22 cellular contexts compared by ENCODE assay signal in genomic region chr7:71488308-71488707, GRCh38.
DNase-seq lines count a peak whose midpoint lies in the region; ATAC-seq and TF ChIP-seq lines count a peak whose summit lies in the region.
"Had no signal": no experiment of that assay in that cellular context is flagged by ENCODE, and none has a peak within 500 bp of the region (broad histone marks: within the 10 kb centered on the region; RNA-seq: fewer than 3 reads in every experiment).

No MANE protein-coding gene starts in this region.

- WGBS in smooth muscle cell (ENCODE audit: low lambda C conversion rate), result 69% methylated on average over 2 of the region's 2 CpGs

- no peaks in the 10 kb centered on the region for H3K36me3 ChIP-seq in smooth muscle cell (ENCODE audit: low read depth)
- H3K36me3 ChIP-seq: BLaER1 treated with 17β-estradiol and CSF1 and Interleukin-3, amounts not matched to agents 10 nM and 100 nM; stomach; upper lobe of right lung had no signal

- DNase-seq in H4 (ENCODE audit: low spot score) (peak; percentile 50), SK-MEL-5 (ENCODE audit: low read depth, low spot score) (peak; percentile 42), fibroblast of the aortic adventitia (ENCODE audit: low read depth) (peak; percentile 21), smooth muscle cell (lab: John Stamatoyannopoulos, UW; ENCODE audit: unreplicated experiment) (no peak), NCI-H226 (no peak), NCI-H748 (lab: John Stamatoyannopoulos, UW; ENCODE audit: unreplicated experiment) (no peak)
- DNase-seq: activated CD4-positive, alpha-beta T cell treated with anti-CD3 and anti-CD28 coated beads, Interleukin-2, amount 10 ng/mL, durations not matched to agents 7 days and 5 days; activated CD8-positive, alpha-beta memory T cell treated with anti-CD3 and anti-CD28 coated beads, Interleukin-2, amount 50 U/mL, for 48 hours; amniotic stem cell; effector CD8-positive, alpha-beta T cell; hippocampal formation; natural killer cell; NCI-H2081 treated with DMSO at 0.1 percent for 48 hours; NCI-H526; SHP77 treated with DMSO at 0.1 percent for 48 hours; stomach; upper lobe of right lung had no signal

- H2AFZ ChIP-seq in smooth muscle cell (ENCODE audit: low read depth), result no peak overlapping the region
- H2AFZ ChIP-seq: parathyroid adenoma had no signal

- TF ChIP-seq CTCF in fibroblast of the aortic adventitia (IDR thresholded peaks at IDR 0.05; ENCODE audit: insufficient read depth, low read length) (no peak), smooth muscle cell (IDR thresholded peaks at IDR 0.05; ENCODE audit: borderline replicate concordance, insufficient read depth, poor library complexity, severe bottlenecking) (no peak)

- ATAC-seq in GM18861 (IDR thresholded peaks at IDR 0.05; ENCODE audit: unreplicated experiment) (no peak), GM19351 (IDR thresholded peaks at IDR 0.05; ENCODE audit: unreplicated experiment) (no peak)
- ATAC-seq: natural killer cell, upper lobe of right lung had no signal

- H3K4me3 ChIP-seq in fibroblast of the aortic adventitia (ENCODE audit: low read depth, low read length) (no peak overlapping the region), smooth muscle cell (no peak overlapping the region)
- H3K4me3 ChIP-seq: BLaER1 treated with 17β-estradiol and CSF1 and Interleukin-3, amounts not matched to agents 10 nM and 100 nM; stomach; upper lobe of right lung had no signal

- H3K4me1 ChIP-seq in smooth muscle cell (ENCODE audit: low read depth), result no peaks in the 10 kb centered on the region
- H3K4me1 ChIP-seq: BLaER1 treated with 17β-estradiol and CSF1 and Interleukin-3, amounts not matched to agents 10 nM and 100 nM; parathyroid adenoma; stomach; upper lobe of right lung had no signal

- no peaks in the 10 kb centered on the region for H4K20me1 ChIP-seq in smooth muscle cell (ENCODE audit: low read depth)
- H4K20me1 ChIP-seq: BLaER1 treated with 17β-estradiol and CSF1 and Interleukin-3, amounts not matched to agents 10 nM and 100 nM had no signal

- no peak overlapping the region for H3K9ac ChIP-seq in smooth muscle cell (ENCODE audit: low read depth)
- H3K9ac ChIP-seq: BLaER1 treated with 17β-estradiol and CSF1 and Interleukin-3, amounts not matched to agents 10 nM and 100 nM; parathyroid adenoma had no signal

- no peaks in the 10 kb centered on the region for H3F3A ChIP-seq in smooth muscle cell (ENCODE audit: low read depth)

- in situ Hi-C loops in SK-MEL-5 (cut with HindIII; ENCODE audit: low pct_unique_long_range_greater_than_20kb, low sequenced_read_pairs), result no loop called here

- H3K27ac ChIP-seq in smooth muscle cell (ENCODE audit: low read depth), result peak overlapping the region; percentile 90
- H3K27ac ChIP-seq: BLaER1 treated with 17β-estradiol and CSF1 and Interleukin-3, amounts not matched to agents 10 nM and 100 nM; HL-60; parathyroid adenoma; upper lobe of right lung had no signal

- no peaks in the 10 kb centered on the region for H3K79me2 ChIP-seq in smooth muscle cell (ENCODE audit: low read depth)
- H3K79me2 ChIP-seq: parathyroid adenoma had no signal

- H3K27me3 ChIP-seq in smooth muscle cell (ENCODE audit: low read depth), result no peaks in the 10 kb centered on the region
- H3K27me3 ChIP-seq: BLaER1 treated with 17β-estradiol and CSF1 and Interleukin-3, amounts not matched to agents 10 nM and 100 nM; stomach; upper lobe of right lung had no signal

- H3K9me3 ChIP-seq in smooth muscle cell (replicated peaks; ENCODE audit: low read depth), result no peaks in the 10 kb centered on the region
- H3K9me3 ChIP-seq: stomach, upper lobe of right lung had no signal

- no peak overlapping the region for H3K4me2 ChIP-seq in smooth muscle cell
- H3K4me2 ChIP-seq: BLaER1 treated with 17β-estradiol and CSF1 and Interleukin-3, amounts not matched to agents 10 nM and 100 nM had no signal

Comparison
In these comparisons a context has a peak if more than half of its experiments do, and no peak if none do; other contexts are left out.
1. DNase-seq: peak in H4 (single experiment), SK-MEL-5 (single experiment) and fibroblast of the aortic adventitia (single experiment); none in smooth muscle cell (single experiment), NCI-H226 (single experiment) and NCI-H748 (single experiment).